9 cellular contexts compared by ENCODE assay signal in the genomic region with DNA sequence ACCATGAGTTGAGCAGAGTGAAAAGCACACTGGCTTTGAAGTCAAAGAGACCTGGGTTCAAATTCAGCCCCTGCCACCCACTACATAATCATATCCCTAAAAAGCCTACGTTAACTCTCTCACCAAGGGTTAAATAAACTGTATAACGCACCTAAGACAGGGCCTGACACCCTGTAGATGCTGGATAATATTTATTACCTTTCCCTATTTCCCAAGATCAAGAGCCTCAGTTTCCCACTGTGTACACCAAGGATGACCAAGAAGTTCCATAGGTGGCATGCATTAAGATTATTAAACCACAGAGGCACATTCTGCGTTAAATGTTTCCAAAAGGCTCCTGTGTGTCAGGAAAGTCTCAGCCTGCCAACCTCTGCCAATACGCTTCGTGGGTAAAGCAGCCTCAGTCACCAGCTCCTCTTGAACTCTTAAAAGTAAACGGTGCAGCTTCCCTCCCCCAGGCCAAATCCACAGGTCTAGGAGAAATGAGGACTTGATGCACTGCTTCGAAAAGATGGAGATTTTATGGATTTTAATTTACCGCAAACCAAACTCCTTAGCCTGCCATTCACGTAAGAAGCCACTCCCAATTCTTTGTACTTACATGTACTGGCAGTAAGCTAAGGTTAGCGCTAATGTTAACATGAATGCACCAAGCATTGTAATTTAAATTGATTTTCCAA. TPM values are rescaled to one million over a fixed set of nuclear protein-coding genes. Genes with fewer than 3 reads are reported as not detected.
DNase-seq lines count a peak whose midpoint lies in the region; ATAC-seq, FAIRE-seq and TF ChIP-seq lines count a peak whose summit lies in the region.
"Had no signal": no experiment of that assay in that cellular context is flagged by ENCODE, and none has a peak within 500 bp of the region (broad histone marks: within the 10 kb centered on the region; RNA-seq: fewer than 3 reads in every experiment).

No MANE protein-coding gene starts in this region.

- no peaks in the 10 kb centered on the region for H3K9me3 ChIP-seq in pancreas
- H3K9me3 ChIP-seq: prostate gland had no signal

- TF ChIP-seq CTCF in dorsolateral prefrontal cortex (IDR thresholded peaks at IDR 0.05 in 54 of 56, conservative IDR thresholded peaks at IDR 0.05 in 2 of 56; ENCODE audit: low read depth in 1 of 56, partially characterized antibody in 56 of 56) = no peak
- TF ChIP-seq CTCF in pancreas (IDR thresholded peaks at IDR 0.05) = no peak

- intact Hi-C loops in dorsolateral prefrontal cortex (cut with DNase I) = loop anchor here (5.0 to 10.0 kb wide), 3 partner anchors 58 to 70 kb away; no protein-coding TSS in a partner anchor
- intact Hi-C loops in pancreas (cut with DNase I) = no loop called here

- FAIRE-seq in pancreas (lab: Jason Lieb, UNC) = no peak

- H3K36me3 ChIP-seq in pancreas = no peaks in the 10 kb centered on the region
- H3K36me3 ChIP-seq: prostate gland had no signal

- H3K27ac ChIP-seq in dorsolateral prefrontal cortex (peak overlapping the region in 30 of 59 donors; percentile 2 to 99 (median 95)), pancreas (peak overlapping the region in 3 of 4 donors; percentile 17 to 96 (median 70))

- H3K4me1 ChIP-seq in pancreas = peaks cover 18 to 41% (median 25%) of the 10 kb centered on the region in 3 donors

- DNase-seq in NCI-H69 (lab: John Stamatoyannopoulos, UW) = peak; percentile 47
- peak in 1 of 10 donors; percentile 12 for DNase-seq in dorsolateral prefrontal cortex
- DNase-seq in pancreas = no peak
- DNase-seq in midbrain (lab: John Stamatoyannopoulos, UW) = no peak
- no peak for DNase-seq in NCI-H1092 (lab: John Stamatoyannopoulos, UW)
- no peak for DNase-seq in SIG-M5 (lab: John Stamatoyannopoulos, UW)

- ATAC-seq in pancreas = no peak
- no peak for ATAC-seq in HG02852 (IDR thresholded peaks at IDR 0.05; ENCODE audit: unreplicated experiment)

- WGBS in pancreas, 2 donors = 13 to 17% methylated on average over 10 of the region's 10 CpGs

- H3K4me3 ChIP-seq in GM08714 (ENCODE audit: low read length) (peak overlapping the region; percentile 69), dorsolateral prefrontal cortex (peak overlapping the region in 58 of 59 donors; percentile 3 to 98 (median 88)), pancreas (peak overlapping the region in 2 of 4 donors; percentile 59 to 92)

- H3K27me3 ChIP-seq in dorsolateral prefrontal cortex = no peaks in the 10 kb centered on the region
- H3K27me3 ChIP-seq in pancreas = no peaks in the 10 kb centered on the region

RNA-seq across cellular contexts. Expression of a gene that starts 2.7 kb away (rescaled TPM):
- 10 to 100 TPM; 40.6 to 86.1 (median 55.6) TPM for total RNA-seq in dorsolateral prefrontal cortex
- total RNA-seq in pancreas = 10 to 100 TPM; 12.2 to 26.8 (median 16.4) TPM
- polyA plus RNA-seq in pancreas = 10 to 100 TPM in 1 of 2 donors, 1 to 10 TPM in 1; 7.5 to 13.3 TPM

Comparison
In these comparisons a context has a peak if more than half of its experiments do, and no peak if none do; other contexts are left out.
1. intact Hi-C loops: an anchor here in dorsolateral prefrontal cortex (5.0 to 10.0 kb wide); none called in pancreas.